ENCODE assay signal across 8 cellular contexts in genomic region chr11:819129-819931, GRCh38. TPM values are rescaled to one million over a fixed set of nuclear protein-coding genes. Genes with fewer than 3 reads are reported as not detected.
DNase-seq lines count a peak whose midpoint lies in the region; ATAC-seq and TF ChIP-seq lines count a peak whose summit lies in the region.

No MANE protein-coding gene starts in this region.

- WGBS in hepatocyte (ENCODE audit: low lambda C conversion rate, missing lambda C conversion rate), result 3% methylated on average over 52 of the region's 96 CpGs

- H3K9me2 ChIP-seq in hepatocyte (replicated peaks; ENCODE audit: insufficient read depth), result no peaks in the 10 kb centered on the region

- intact Hi-C loops in ascending aorta (cut with DNase I), result loop anchor here (1.0 kb wide), 3 partner anchors 10 to 14 kb away; partner anchors contain the start of genes CD151, PIDD1 and RPLP2

- in situ Hi-C loops in GM13977 (cut with MboI; ENCODE audit: low pct_unique_long_range_greater_than_20kb, low sequenced_read_pairs, unreplicated experiment), result no loop called here

- H3K27me3 ChIP-seq in ascending aorta (no peaks in the 10 kb centered on the region), hepatocyte (no peaks in the 10 kb centered on the region)

- H3K9me3 ChIP-seq in ascending aorta (no peaks in the 10 kb centered on the region), hepatocyte (ENCODE audit: low read depth) (no peaks in the 10 kb centered on the region)

- H3K79me2 ChIP-seq in hepatocyte, result peaks cover 19% of the 10 kb centered on the region

- H3K36me3 ChIP-seq in ascending aorta, result peaks cover 20 to 26% of the 10 kb centered on the region in 2 donors
- no peaks in the 10 kb centered on the region for H3K36me3 ChIP-seq in hepatocyte (replicated peaks; ENCODE audit: insufficient read depth, low read depth)

- H4K20me1 ChIP-seq in hepatocyte (ENCODE audit: insufficient read depth, poor library complexity, severe bottlenecking), result peaks cover 16% of the 10 kb centered on the region

- H2AFZ ChIP-seq in hepatocyte, result peak overlapping the region; percentile 58

- H3K4me1 ChIP-seq in ascending aorta (peaks cover 16 to 24% of the 10 kb centered on the region in 2 donors), hepatocyte (ENCODE audit: insufficient read depth) (peaks cover 16% of the 10 kb centered on the region)

- H3K4me2 ChIP-seq in hepatocyte, result peak overlapping the region; percentile 91

- peak; percentile 74 for ATAC-seq in HG02759 (IDR thresholded peaks at IDR 0.05; ENCODE audit: unreplicated experiment)
- ATAC-seq in HG03469 (IDR thresholded peaks at IDR 0.05; ENCODE audit: unreplicated experiment), result no peak

- H3K4me3 ChIP-seq in ascending aorta, result peak overlapping the region; percentile 80 to 91
- H3K4me3 ChIP-seq in hepatocyte, result peak overlapping the region; percentile 89
- H3K4me3 ChIP-seq in retinal pigment epithelial cell (ENCODE audit: low read length), result peak overlapping the region; percentile 63

- DNase-seq in GM13977 (ENCODE audit: low spot score) (peak; percentile 97), NCI-H146 (lab: John Stamatoyannopoulos, UW) (peak; percentile 91), T-helper 9 cell (peak; percentile 92), ascending aorta (ENCODE audit: low spot score in 2 of 2) (peak in 1 of 2 donors; percentile 95), hepatocyte (ENCODE audit: low spot score) (peak; percentile 97), retinal pigment epithelial cell (ENCODE audit: low read depth) (no peak)

- TF ChIP-seq CTCF in GM13977 (IDR thresholded peaks at IDR 0.05; ENCODE audit: extremely low read depth, insufficient read depth, missing control alignments), result no peak
- TF ChIP-seq CTCF in ascending aorta (IDR thresholded peaks at IDR 0.05), result peak; percentile 32 to 55 (median 36)
- TF ChIP-seq CTCF in hepatocyte (IDR thresholded peaks at IDR 0.05; ENCODE audit: poor library complexity), result no peak
- TF ChIP-seq CTCF in retinal pigment epithelial cell (conservative IDR thresholded peaks at IDR 0.05; ENCODE audit: low read depth, low read length), result peak; percentile 7

- H3K27ac ChIP-seq in ascending aorta (peak overlapping the region; percentile 98 to 99), hepatocyte (peak overlapping the region; percentile 88)

RNA-seq across cellular contexts. Expression of gene PNPLA2, which starts 0.6 kb away (rescaled TPM):
- total RNA-seq in ascending aorta (214 TPM), hepatocyte (12.2 and 12.9 TPM in 2 replicates)
- 50.0 and 57.3 TPM in 2 replicates for polyA plus RNA-seq in hepatocyte

RNA-seq across cellular contexts. Expression of gene CRACR2B, which starts 8.4 kb away (rescaled TPM):
- total RNA-seq in ascending aorta (20.5 TPM), hepatocyte (9.7 and 10.2 TPM in 2 replicates)
- 33.2 and 39.7 TPM in 2 replicates for polyA plus RNA-seq in hepatocyte

RNA-seq across cellular contexts. Expression of gene RPLP2, which starts 9.6 kb away (rescaled TPM):
- 897 TPM for total RNA-seq in ascending aorta
- 342 and 401 TPM in 2 replicates for total RNA-seq in hepatocyte
- polyA plus RNA-seq in hepatocyte, result 468 and 539 TPM in 2 replicates

RNA-seq across cellular contexts. Expression of gene CD151, which starts 13.4 kb away (rescaled TPM):
- total RNA-seq in ascending aorta (898 TPM), hepatocyte (248 and 260 TPM in 2 replicates)
- polyA plus RNA-seq in hepatocyte, result 356 and 392 TPM in 2 replicates

RNA-seq across cellular contexts. Expression of gene PIDD1, which starts 14.3 kb away (rescaled TPM):
- total RNA-seq in ascending aorta (7.1 TPM), hepatocyte (7.1 and 11.1 TPM in 2 replicates)
- 16.3 and 29.5 TPM in 2 replicates for polyA plus RNA-seq in hepatocyte

Comparison
In these comparisons a context has a peak if more than half of its experiments do, and no peak if none do; other contexts are left out.
1. CTCF ChIP-seq: peak in ascending aorta (3 of 3) and retinal pigment epithelial cell (single experiment); none in GM13977 (single experiment) and hepatocyte (single experiment).
2. RNA of gene PNPLA2, which starts 0.6 kb away (total RNA-seq): 214 TPM in ascending aorta (single experiment); 12.2 to 12.9 TPM in hepatocyte; every median in the first group is over 10 times any median in the second.
3. Peak in every context shown above with its lines, with median percentiles within 50 percentile points of each other: H3K4me3 ChIP-seq.